In the genomic region with DNA sequence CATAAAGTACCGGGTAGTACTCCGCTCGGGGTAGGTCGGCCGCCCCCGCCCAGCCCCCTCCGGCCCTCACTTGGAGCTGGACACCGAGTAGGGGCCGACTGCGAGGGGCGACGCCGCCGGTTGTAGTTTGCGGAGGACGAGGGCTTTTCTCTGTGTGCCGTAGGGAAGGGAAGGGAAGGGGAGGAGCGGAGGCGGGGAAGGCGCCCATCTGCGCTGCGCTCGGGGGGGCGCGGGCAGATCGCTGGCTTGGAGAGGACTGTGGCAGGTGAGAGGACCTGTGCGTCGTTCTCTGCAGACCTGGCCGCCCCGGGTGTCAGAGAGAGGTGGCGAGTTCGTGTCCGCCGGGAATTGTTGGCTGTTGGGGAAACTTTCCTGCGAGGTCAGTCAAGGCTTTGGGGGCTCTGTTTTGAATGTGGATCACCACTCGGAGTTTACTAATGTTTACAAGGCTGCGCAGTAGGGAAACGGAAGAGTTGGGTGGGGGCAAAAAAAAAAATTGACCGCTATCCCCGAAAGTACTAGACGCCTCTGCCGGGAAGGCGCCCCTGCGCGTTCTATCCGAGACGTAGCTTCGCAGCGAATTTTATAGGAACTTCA, we compare ENCODE assay signal across 1 cellular context.
TF ChIP-seq lines count a peak whose summit lies in the region.

No MANE protein-coding gene starts in this region.

TF ChIP-seq in HepG2, 621 proteins besides CTCF, POLR2A, EP300 and RAD21 (continued from another document and continues in another):
- TF ChIP-seq, protein P1, sequence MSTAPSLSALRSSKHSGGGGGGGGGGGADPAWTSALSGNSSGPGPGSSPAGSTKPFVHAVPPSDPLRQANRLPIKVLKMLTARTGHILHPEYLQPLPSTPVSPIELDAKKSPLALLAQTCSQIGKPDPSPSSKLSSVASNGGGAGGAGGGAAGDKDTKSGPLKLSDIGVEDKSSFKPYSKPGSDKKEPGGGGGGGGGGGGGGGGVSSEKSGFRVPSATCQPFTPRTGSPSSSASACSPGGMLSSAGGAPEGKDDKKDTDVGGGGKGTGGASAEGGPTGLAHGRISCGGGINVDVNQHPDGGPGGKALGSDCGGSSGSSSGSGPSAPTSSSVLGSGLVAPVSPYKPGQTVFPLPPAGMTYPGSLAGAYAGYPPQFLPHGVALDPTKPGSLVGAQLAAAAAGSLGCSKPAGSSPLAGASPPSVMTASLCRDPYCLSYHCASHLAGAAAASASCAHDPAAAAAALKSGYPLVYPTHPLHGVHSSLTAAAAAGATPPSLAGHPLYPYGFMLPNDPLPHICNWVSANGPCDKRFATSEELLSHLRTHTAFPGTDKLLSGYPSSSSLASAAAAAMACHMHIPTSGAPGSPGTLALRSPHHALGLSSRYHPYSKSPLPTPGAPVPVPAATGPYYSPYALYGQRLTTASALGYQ (CRISPR knock-in tag; IDR thresholded peaks at IDR 0.05), result 0 out of 2 replicates have a peak, but pooled peaks have one; percentile 44
- TF ChIP-seq ZNF639 (CRISPR knock-in tag; conservative IDR thresholded peaks at IDR 0.05), result no peak; the same call in 1 of the 2 replicates
- no peak for TF ChIP-seq ZNF768 (CRISPR knock-in tag; IDR thresholded peaks at IDR 0.05)
- TF ChIP-seq ZNF496 (CRISPR knock-in tag; IDR thresholded peaks at IDR 0.05; ENCODE audit: insufficient replicate concordance), result no peak
- no peak for TF ChIP-seq LRRFIP1 (CRISPR knock-in tag; conservative IDR thresholded peaks at IDR 0.05)
- TF ChIP-seq ATF5 (CRISPR knock-in tag; IDR thresholded peaks at IDR 0.05; ENCODE audit: low read depth), result no peak
- 0 out of 2 replicates have a peak, but pooled peaks have one; percentile 48 for TF ChIP-seq ZBTB34 (CRISPR knock-in tag; IDR thresholded peaks at IDR 0.05)
- TF ChIP-seq DMAP1 (CRISPR knock-in tag; IDR thresholded peaks at IDR 0.05), result peak; percentile 43; the same call in 1 of the 2 replicates
- TF ChIP-seq FOXC1 (CRISPR knock-in tag; IDR thresholded peaks at IDR 0.05; ENCODE audit: borderline replicate concordance), result no peak
- peak; percentile 47; the same call in 1 of the 2 replicates for TF ChIP-seq HOXD1 (CRISPR knock-in tag; IDR thresholded peaks at IDR 0.05)
- no peak for TF ChIP-seq ZMYM3 (CRISPR knock-in tag; IDR thresholded peaks at IDR 0.05)
- no peak for TF ChIP-seq ZFP36L2 (CRISPR knock-in tag; IDR thresholded peaks at IDR 0.05)
- peak; percentile 73; the same call in 1 of the 2 replicates for TF ChIP-seq PCBP1 (IDR thresholded peaks at IDR 0.05; ENCODE audit: borderline replicate concordance, low read depth, low read length)
- no peak for TF ChIP-seq SUZ12 (IDR thresholded peaks at IDR 0.05; ENCODE audit: low read depth, low read length)
- no peak; the same call in 1 of the 2 replicates for TF ChIP-seq ZNF232 (CRISPR knock-in tag; IDR thresholded peaks at IDR 0.05; ENCODE audit: borderline replicate concordance)
- TF ChIP-seq ZNF431 (CRISPR knock-in tag; IDR thresholded peaks at IDR 0.05; ENCODE audit: borderline replicate concordance, low read depth), result peak; percentile 41; the same call in 1 of the 2 replicates
- peak; percentile 26; the same call in 1 of the 2 replicates for TF ChIP-seq RXRB (CRISPR knock-in tag; IDR thresholded peaks at IDR 0.05; ENCODE audit: borderline replicate concordance)
- peak; percentile 29; the same call in 1 of the 2 replicates for TF ChIP-seq SOX5 (CRISPR knock-in tag; IDR thresholded peaks at IDR 0.05; ENCODE audit: borderline replicate concordance)
- TF ChIP-seq, protein P2, sequence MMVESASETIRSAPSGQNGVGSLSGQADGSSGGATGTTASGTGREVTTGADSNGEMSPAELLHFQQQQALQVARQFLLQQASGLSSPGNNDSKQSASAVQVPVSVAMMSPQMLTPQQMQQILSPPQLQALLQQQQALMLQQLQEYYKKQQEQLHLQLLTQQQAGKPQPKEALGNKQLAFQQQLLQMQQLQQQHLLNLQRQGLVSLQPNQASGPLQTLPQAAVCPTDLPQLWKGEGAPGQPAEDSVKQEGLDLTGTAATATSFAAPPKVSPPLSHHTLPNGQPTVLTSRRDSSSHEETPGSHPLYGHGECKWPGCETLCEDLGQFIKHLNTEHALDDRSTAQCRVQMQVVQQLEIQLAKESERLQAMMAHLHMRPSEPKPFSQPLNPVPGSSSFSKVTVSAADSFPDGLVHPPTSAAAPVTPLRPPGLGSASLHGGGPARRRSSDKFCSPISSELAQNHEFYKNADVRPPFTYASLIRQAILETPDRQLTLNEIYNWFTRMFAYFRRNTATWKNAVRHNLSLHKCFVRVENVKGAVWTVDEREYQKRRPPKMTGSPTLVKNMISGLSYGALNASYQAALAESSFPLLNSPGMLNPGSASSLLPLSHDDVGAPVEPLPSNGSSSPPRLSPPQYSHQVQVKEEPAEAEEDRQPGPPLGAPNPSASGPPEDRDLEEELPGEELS (CRISPR knock-in tag; IDR thresholded peaks at IDR 0.05), result no peak; the same call in 1 of the 2 replicates
- TF ChIP-seq MIER2 (CRISPR knock-in tag; IDR thresholded peaks at IDR 0.05), result 0 out of 2 replicates have a peak, but pooled peaks have one; percentile 42
- peak; percentile 19; the same call in 1 of the 2 replicates for TF ChIP-seq NKX3-1 (CRISPR knock-in tag; IDR thresholded peaks at IDR 0.05)
- peak; percentile 69; the same call in 1 of the 2 replicates for TF ChIP-seq HINFP (CRISPR knock-in tag; IDR thresholded peaks at IDR 0.05; ENCODE audit: low read depth)
- TF ChIP-seq ZFP36L1 (CRISPR knock-in tag; IDR thresholded peaks at IDR 0.05), result no peak
- TF ChIP-seq ATM (IDR thresholded peaks at IDR 0.05; ENCODE audit: borderline replicate concordance), result no peak
- no peak for TF ChIP-seq CC2D1A (CRISPR knock-in tag; IDR thresholded peaks at IDR 0.05)
- TF ChIP-seq SKI (IDR thresholded peaks at IDR 0.05; ENCODE audit: partially characterized antibody), result peak; percentile 47
- TF ChIP-seq KLF13 (CRISPR knock-in tag; IDR thresholded peaks at IDR 0.05), result no peak
- TF ChIP-seq NFKB2 (CRISPR knock-in tag; IDR thresholded peaks at IDR 0.05; ENCODE audit: borderline replicate concordance), result no peak; the same call in 1 of the 2 replicates
- TF ChIP-seq, protein P3, sequence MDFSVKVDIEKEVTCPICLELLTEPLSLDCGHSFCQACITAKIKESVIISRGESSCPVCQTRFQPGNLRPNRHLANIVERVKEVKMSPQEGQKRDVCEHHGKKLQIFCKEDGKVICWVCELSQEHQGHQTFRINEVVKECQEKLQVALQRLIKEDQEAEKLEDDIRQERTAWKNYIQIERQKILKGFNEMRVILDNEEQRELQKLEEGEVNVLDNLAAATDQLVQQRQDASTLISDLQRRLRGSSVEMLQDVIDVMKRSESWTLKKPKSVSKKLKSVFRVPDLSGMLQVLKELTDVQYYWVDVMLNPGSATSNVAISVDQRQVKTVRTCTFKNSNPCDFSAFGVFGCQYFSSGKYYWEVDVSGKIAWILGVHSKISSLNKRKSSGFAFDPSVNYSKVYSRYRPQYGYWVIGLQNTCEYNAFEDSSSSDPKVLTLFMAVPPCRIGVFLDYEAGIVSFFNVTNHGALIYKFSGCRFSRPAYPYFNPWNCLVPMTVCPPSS (IDR thresholded peaks at IDR 0.05), result no peak
- 0 out of 2 replicates have a peak, but pooled peaks have one; percentile 62 for TF ChIP-seq AKAP8 (CRISPR knock-in tag; IDR thresholded peaks at IDR 0.05)
- TF ChIP-seq, protein P4, sequence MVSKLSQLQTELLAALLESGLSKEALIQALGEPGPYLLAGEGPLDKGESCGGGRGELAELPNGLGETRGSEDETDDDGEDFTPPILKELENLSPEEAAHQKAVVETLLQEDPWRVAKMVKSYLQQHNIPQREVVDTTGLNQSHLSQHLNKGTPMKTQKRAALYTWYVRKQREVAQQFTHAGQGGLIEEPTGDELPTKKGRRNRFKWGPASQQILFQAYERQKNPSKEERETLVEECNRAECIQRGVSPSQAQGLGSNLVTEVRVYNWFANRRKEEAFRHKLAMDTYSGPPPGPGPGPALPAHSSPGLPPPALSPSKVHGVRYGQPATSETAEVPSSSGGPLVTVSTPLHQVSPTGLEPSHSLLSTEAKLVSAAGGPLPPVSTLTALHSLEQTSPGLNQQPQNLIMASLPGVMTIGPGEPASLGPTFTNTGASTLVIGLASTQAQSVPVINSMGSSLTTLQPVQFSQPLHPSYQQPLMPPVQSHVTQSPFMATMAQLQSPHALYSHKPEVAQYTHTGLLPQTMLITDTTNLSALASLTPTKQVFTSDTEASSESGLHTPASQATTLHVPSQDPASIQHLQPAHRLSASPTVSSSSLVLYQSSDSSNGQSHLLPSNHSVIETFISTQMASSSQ (IDR thresholded peaks at IDR 0.05; ENCODE audit: low read depth), result no peak
- TF ChIP-seq, protein P4 (CRISPR knock-in tag; IDR thresholded peaks at IDR 0.05; ENCODE audit: borderline replicate concordance), result 0 out of 2 replicates have a peak, but pooled peaks have one; percentile 44
- no peak for TF ChIP-seq ZNF546 (CRISPR knock-in tag; conservative IDR thresholded peaks at IDR 0.05)
- TF ChIP-seq ZNF619 (CRISPR knock-in tag; IDR thresholded peaks at IDR 0.05), result no peak
- peak; percentile 12; the same call in 1 of the 2 replicates for TF ChIP-seq STAG1 (CRISPR knock-in tag; IDR thresholded peaks at IDR 0.05)
- no peak; the same call in 1 of the 2 replicates for TF ChIP-seq RBAK (CRISPR knock-in tag; IDR thresholded peaks at IDR 0.05)
- TF ChIP-seq ZKSCAN8 (CRISPR knock-in tag; IDR thresholded peaks at IDR 0.05; ENCODE audit: borderline replicate concordance), result no peak; the same call in 1 of the 2 replicates
- no peak; the same call in 1 of the 2 replicates for TF ChIP-seq SMYD3 (CRISPR knock-in tag; IDR thresholded peaks at IDR 0.05)
- TF ChIP-seq MAZ (IDR thresholded peaks at IDR 0.05; ENCODE audit: borderline replicate concordance, low read depth, low read length), result peak; percentile 86
- TF ChIP-seq MAZ (CRISPR knock-in tag; IDR thresholded peaks at IDR 0.05; ENCODE audit: low read depth), result no peak; the same call in none of the 2 replicates
